Comparison of ENCODE assay signal across 23 cellular contexts in genomic region chr4:80461412-80461811, GRCh38.
DNase-seq lines count a peak whose midpoint lies in the region; ATAC-seq and TF ChIP-seq lines count a peak whose summit lies in the region.
"Had no signal": no experiment of that assay in that cellular context is flagged by ENCODE, and none has a peak within 500 bp of the region (broad histone marks: within the 10 kb centered on the region; RNA-seq: fewer than 3 reads in every experiment).

No MANE protein-coding gene starts in this region.

- no peak for ATAC-seq in CD4-positive, CD25-positive, alpha-beta regulatory T cell (ENCODE audit: low read depth in 2 of 2)
- peak; percentile 68 for ATAC-seq in RWPE2 (ENCODE audit: low read depth)
- ATAC-seq: K562 had no signal

- H3K4me1 Mint-ChIP-seq in CD4-positive, CD25-positive, alpha-beta regulatory T cell, result peaks cover 17 to 41% (median 19%) of the 10 kb centered on the region in 4 donors

- H3K4me1 ChIP-seq in CD4-positive, CD25-positive, alpha-beta regulatory T cell (ENCODE audit: control insufficient read depth, insufficient read depth, low read length, poor library complexity, severe bottlenecking), result peaks cover 13% of the 10 kb centered on the region
- peaks cover 16% of the 10 kb centered on the region for H3K4me1 ChIP-seq in RWPE2 (ENCODE audit: insufficient read depth, poor library complexity, severe bottlenecking)
- H3K4me1 ChIP-seq: SJSA1, tibial artery had no signal

- peaks cover 0 to 11% (median 3%) of the 10 kb centered on the region in 7 donors for H3K9me3 Mint-ChIP-seq in CD4-positive, CD25-positive, alpha-beta regulatory T cell
- H3K9me3 Mint-ChIP-seq: nephron had no signal

- H3K27me3 Mint-ChIP-seq in CD4-positive, CD25-positive, alpha-beta regulatory T cell, result no peaks in the 10 kb centered on the region
- H3K27me3 Mint-ChIP-seq: activated naive CD8-positive, alpha-beta T cell; activated T-cell treated with anti-CD3 and anti-CD28 coated beads, Interleukin-2, amount 50 U/mL, for 24 hours; CD4-positive, alpha-beta T cell had no signal

- H3K27ac ChIP-seq in CD4-positive, CD25-positive, alpha-beta regulatory T cell (ENCODE audit: insufficient read depth, low read length, poor library complexity, severe bottlenecking), result no peak overlapping the region
- H3K27ac ChIP-seq in RWPE2 (ENCODE audit: poor library complexity, severe bottlenecking), result no peak overlapping the region
- H3K27ac ChIP-seq: SJSA1, stomach, tibial artery had no signal

- H3K36me3 Mint-ChIP-seq in CD4-positive, CD25-positive, alpha-beta regulatory T cell, result no peaks in the 10 kb centered on the region

- peaks cover 1% of the 10 kb centered on the region for H3K27me3 ChIP-seq in CD4-positive, CD25-positive, alpha-beta regulatory T cell (ENCODE audit: control insufficient read depth, insufficient read depth, low read length)
- H3K27me3 ChIP-seq in RWPE2 (ENCODE audit: insufficient read depth, poor library complexity, severe bottlenecking), result no peaks in the 10 kb centered on the region
- H3K27me3 ChIP-seq: SJSA1, stomach, tibial artery had no signal

- no peaks in the 10 kb centered on the region for H3K9me3 ChIP-seq in CD4-positive, CD25-positive, alpha-beta regulatory T cell (ENCODE audit: control insufficient read depth in 2 of 2, low read length in 2 of 2)
- H3K9me3 ChIP-seq in RWPE2 (ENCODE audit: severe bottlenecking), result no peaks in the 10 kb centered on the region
- H3K9me3 ChIP-seq: SJSA1, stomach, tibial artery had no signal

- peak overlapping the region in 2 of 3 donors; percentile 6 to 58 for H3K27ac Mint-ChIP-seq in CD4-positive, CD25-positive, alpha-beta regulatory T cell
- H3K27ac Mint-ChIP-seq: activated T-cell treated with anti-CD3 and anti-CD28 coated beads, Interleukin-2, amount 50 U/mL, for 24 hours; CD4-positive, alpha-beta T cell had no signal

- no peak for DNase-seq in CD4-positive, CD25-positive, alpha-beta regulatory T cell
- peak; percentile 19 for DNase-seq in HT-29 (ENCODE audit: low spot score)
- DNase-seq in RWPE2 (ENCODE audit: low spot score), result no peak
- peak; percentile 6 for DNase-seq in iPS-NIHi11 (ENCODE audit: low spot score)
- no peak for DNase-seq in HuH-7.5 (ENCODE audit: low spot score)
- no peak for DNase-seq in NCI-H1092 (lab: John Stamatoyannopoulos, UW)
- DNase-seq in NCI-H774 (lab: John Stamatoyannopoulos, UW), result no peak
- DNase-seq in cortex of kidney (lab: John Stamatoyannopoulos, UW), result no peak
- DNase-seq: activated effector memory CD4-positive, alpha-beta T cell treated with anti-CD3 and anti-CD28 coated beads, Interleukin-2, amount 50 U/mL, for 16 hours; activated T-cell treated with anti-CD3 and anti-CD28 coated beads, Interleukin-2, amount 50 U/mL, for 24 hours; AML-193; CD4-positive, alpha-beta T cell; effector CD4-positive, alpha-beta T cell; glutamatergic neuron; NCI-H2029; NCI-H2227 treated with DMSO at 0.1 percent for 48 hours; stimulated activated CD4-positive, alpha-beta T cell treated with anti-CD3 and anti-CD28 coated beads, Interleukin-4, amount 100 ng/mL, for 1 hour; stomach; tibial artery had no signal

- no peak overlapping the region for H3K4me3 ChIP-seq in CD4-positive, CD25-positive, alpha-beta regulatory T cell (ENCODE audit: low read depth, low read length)
- no peak overlapping the region for H3K4me3 ChIP-seq in RWPE2 (ENCODE audit: severe bottlenecking)
- H3K4me3 ChIP-seq: K562, SJSA1, stomach, tibial artery had no signal

- H3K36me3 ChIP-seq in CD4-positive, CD25-positive, alpha-beta regulatory T cell (ENCODE audit: control insufficient read depth, insufficient read depth, low read length), result no peaks in the 10 kb centered on the region
- H3K36me3 ChIP-seq in RWPE2 (ENCODE audit: low read depth), result no peaks in the 10 kb centered on the region
- H3K36me3 ChIP-seq: SJSA1, stomach, tibial artery had no signal

- H3K4me3 Mint-ChIP-seq in CD4-positive, CD25-positive, alpha-beta regulatory T cell, result no peak overlapping the region
- H3K4me3 Mint-ChIP-seq: activated T-cell treated with anti-CD3 and anti-CD28 coated beads, Interleukin-2, amount 50 U/mL, for 24 hours; CD4-positive, alpha-beta T cell; nephron had no signal

- no peak for TF ChIP-seq CTCF in RWPE2 (IDR thresholded peaks at IDR 0.05; ENCODE audit: poor library complexity, severe bottlenecking)

Comparison
In these comparisons a context has a peak if more than half of its experiments do, and no peak if none do; other contexts are left out.
1. DNase-seq: peak in HT-29 (single experiment) and iPS-NIHi11 (single experiment); none in CD4-positive, CD25-positive, alpha-beta regulatory T cell (0 of 3), RWPE2 (single experiment), HuH-7.5 (single experiment), NCI-H1092 (single experiment), NCI-H774 (single experiment) and cortex of kidney (single experiment).